ENCODE assay signal across 8 cellular contexts in the genomic region with DNA sequence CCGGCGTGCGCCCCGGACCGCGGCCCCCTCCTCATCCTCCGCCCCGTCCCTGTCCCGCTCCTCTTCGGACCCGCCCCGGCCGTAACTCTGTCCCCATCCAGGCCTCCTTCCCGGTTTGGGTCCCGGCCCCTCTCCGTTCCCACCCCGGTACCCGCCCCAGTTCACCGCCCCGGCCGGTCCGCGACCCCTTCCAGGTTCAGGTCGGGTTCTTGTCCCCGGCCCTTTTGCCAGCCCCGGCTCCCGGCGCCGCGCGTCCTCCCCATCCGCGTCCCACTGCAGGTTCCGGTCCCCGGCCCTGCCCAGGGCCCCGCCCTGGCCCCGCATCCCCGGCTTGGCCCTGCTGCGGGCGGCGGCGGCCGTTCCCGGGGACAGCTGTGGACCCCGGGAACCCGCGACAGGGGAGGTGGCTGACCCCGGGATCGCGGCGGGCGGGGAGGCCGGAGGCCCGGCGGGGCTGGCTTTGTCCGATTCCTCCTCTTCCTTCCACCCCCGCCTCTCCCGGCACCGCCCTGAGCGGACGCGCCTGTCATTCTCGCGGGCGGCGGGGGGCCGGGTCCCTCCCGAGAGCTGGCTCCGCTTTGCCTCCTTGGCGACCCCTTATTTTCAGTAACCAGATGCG. TPM values are rescaled to one million over a fixed set of nuclear protein-coding genes. Genes with fewer than 3 reads are reported as not detected.
DNase-seq lines count a peak whose midpoint lies in the region; ATAC-seq and TF ChIP-seq lines count a peak whose summit lies in the region.

No MANE protein-coding gene starts in this region.

- 1 to 5% methylated on average over 18 to 26 of the region's 71 CpGs for WGBS in esophagus squamous epithelium, 2 donors
- 2 to 3% methylated on average over 38 to 50 of the region's 71 CpGs for WGBS in thyroid gland, 2 donors

- ATAC-seq in GM21423 (IDR thresholded peaks at IDR 0.05; ENCODE audit: unreplicated experiment) (peak; percentile 23), naive B cell (ENCODE audit: low read depth in 2 of 2) (peak; percentile 20 to 23)

- H3K27me3 Mint-ChIP-seq in Calu3 (ENCODE audit: unreplicated experiment), result no peaks in the 10 kb centered on the region
- no peaks in the 10 kb centered on the region for H3K27me3 Mint-ChIP-seq in naive B cell

- H3K36me3 Mint-ChIP-seq in Calu3 (ENCODE audit: insufficient read depth, unreplicated experiment) (peaks cover 49% of the 10 kb centered on the region), naive B cell (no peaks in the 10 kb centered on the region)

- no peak for TF ChIP-seq POLR2A in esophagus squamous epithelium (IDR thresholded peaks at IDR 0.05)
- peak in 1 of 2 donors; percentile 10 for TF ChIP-seq POLR2A in thyroid gland (IDR thresholded peaks at IDR 0.05)

- H3K4me1 Mint-ChIP-seq in Calu3 (ENCODE audit: low read depth, unreplicated experiment), result peaks cover 20% of the 10 kb centered on the region
- peaks cover 34 to 54% (median 52%) of the 10 kb centered on the region in 3 donors for H3K4me1 Mint-ChIP-seq in naive B cell

- H3K36me3 ChIP-seq in KOPT-K1 (ENCODE audit: insufficient read depth, low read length) (peaks cover 8% of the 10 kb centered on the region; the same call in 1 of the 2 replicates), esophagus squamous epithelium (peaks cover 0 to 29% (median 0%) of the 10 kb centered on the region in 3 donors), thyroid gland (no peaks in the 10 kb centered on the region)

- H3K9me3 Mint-ChIP-seq in Calu3 (ENCODE audit: low read depth, unreplicated experiment), result no peaks in the 10 kb centered on the region
- H3K9me3 Mint-ChIP-seq in naive B cell, result no peaks in the 10 kb centered on the region

- no TSS peak for BruUV-seq in Calu3 (replicated peaks; lab: Mats Ljungman, UMichigan)

- peaks cover 30 to 85% (median 54%) of the 10 kb centered on the region in 3 donors for H3K4me1 ChIP-seq in esophagus squamous epithelium
- peaks cover 25 to 69% of the 10 kb centered on the region in 2 donors for H3K4me1 ChIP-seq in thyroid gland

- CTCF ChIA-PET in Calu3 (lab: Charles Lee), result interaction anchor here (0.7 kb wide), 1 partner anchor 11 kb away, joined by 3 read pairs; no protein-coding TSS in a partner anchor

- no peak for TF ChIP-seq CTCF in Calu3 (IDR thresholded peaks at IDR 0.05; ENCODE audit: unreplicated experiment)
- TF ChIP-seq CTCF in esophagus squamous epithelium (IDR thresholded peaks at IDR 0.05), result no peak
- no peak for TF ChIP-seq CTCF in thyroid gland (IDR thresholded peaks at IDR 0.05)

- H3K4me3 ChIP-seq in esophagus squamous epithelium, result peak overlapping the region; percentile 89 to 100 (median 90)
- H3K4me3 ChIP-seq in thyroid gland (replicated peaks in 1 of 3), result peak overlapping the region; percentile 38 to 88 (median 87)

- H3K27me3 ChIP-seq in esophagus squamous epithelium (no peaks in the 10 kb centered on the region), thyroid gland (no peaks in the 10 kb centered on the region)

- H3K9me3 ChIP-seq in KOPT-K1 (ENCODE audit: insufficient read depth, low read length, poor library complexity, severe bottlenecking) (no peaks in the 10 kb centered on the region), esophagus squamous epithelium (no peaks in the 10 kb centered on the region), thyroid gland (no peaks in the 10 kb centered on the region)

- H3K27ac ChIP-seq in KOPT-K1 (ENCODE audit: low read depth, low read length, poor library complexity, severe bottlenecking) (peak overlapping the region; percentile 69), esophagus squamous epithelium (peak overlapping the region; percentile 98 to 100 (median 98)), thyroid gland (peak overlapping the region; percentile 92 to 99 (median 99))

- H3K4me3 Mint-ChIP-seq in Calu3 (ENCODE audit: low read depth, unreplicated experiment) (peak overlapping the region; percentile 79), naive B cell (peak overlapping the region; percentile 85 to 96 (median 92))

- H3K27ac Mint-ChIP-seq in Calu3 (ENCODE audit: unreplicated experiment) (peak overlapping the region; percentile 72), naive B cell (peak overlapping the region; percentile 33 to 94 (median 82))

- peak; percentile 50 for DNase-seq in Calu3
- DNase-seq in activated CD8-positive, alpha-beta memory T cell treated with anti-CD3 and anti-CD28 coated beads, Interleukin-2, amount 50 U/mL, for 48 hours, result peak; percentile 83
- no peak for DNase-seq in esophagus squamous epithelium (lab: John Stamatoyannopoulos, UW)
- peak; percentile 18 for DNase-seq in naive B cell
- DNase-seq in thyroid gland, result peak; percentile 53 to 55
- no peak for DNase-seq in NCI-H1436 treated with DMSO at 0.1 percent for 48 hours (lab: John Stamatoyannopoulos, UW)

- intact Hi-C loops in Calu3 (cut with micrococcal nuclease; ENCODE audit: unreplicated experiment) (loop anchor here (10.0 kb wide), 1 partner anchor 55 kb away; no protein-coding TSS in a partner anchor), esophagus squamous epithelium (cut with DNase I) (loop anchor here (10.0 kb wide), 1 partner anchor 55 kb away; no protein-coding TSS in a partner anchor), thyroid gland (cut with DNase I) (loop anchor here (5.0 kb wide), 1 partner anchor 52 kb away; no protein-coding TSS in a partner anchor)

RNA-seq across cellular contexts. Expression of a gene that starts 0.6 kb away (rescaled TPM):
- total RNA-seq in Calu3 (2022) (124 and 128 TPM in 2 replicates), esophagus squamous epithelium (100 to 1,000 TPM; 101 to 285 (median 194) TPM), thyroid gland (100 to 1,000 TPM; 236 to 340 (median 281) TPM)
- 10 to 100 TPM; 25.9 to 90.4 (median 56.2) TPM for polyA plus RNA-seq in naive B cell (ENCODE audit: low read depth in 6 of 6)

Comparison
In these comparisons a context has a peak if more than half of its experiments do, and no peak if none do; other contexts are left out.
1. DNase-seq: peak in Calu3 (single experiment), activated CD8-positive, alpha-beta memory T cell treated with anti-CD3 and anti-CD28 coated beads, Interleukin-2, amount 50 U/mL, for 48 hours (single experiment), naive B cell (single experiment) and thyroid gland (2 of 2); none in esophagus squamous epithelium (single experiment) and NCI-H1436 treated with DMSO at 0.1 percent for 48 hours (single experiment).
2. Peak in every context shown above with its lines, with median percentiles within 50 percentile points of each other: H3K27ac ChIP-seq.